Comparison of ENCODE assay signal across 23 cellular contexts in genomic region chr15:78192826-78193594, GRCh38. TPM values are rescaled to one million over a fixed set of nuclear protein-coding genes. Genes with fewer than 3 reads are reported as not detected.
"Had no signal": no experiment of that assay in that cellular context is flagged by ENCODE, and none has a peak within 500 bp of the region (broad histone marks: within the 10 kb centered on the region; RNA-seq: fewer than 3 reads in every experiment).

No MANE protein-coding gene starts in this region.

- H3K4me1 Mint-ChIP-seq: activated naive CD4-positive, alpha-beta T cell treated with anti-CD3 and anti-CD28 coated beads, Interleukin-2, amount 50 U/mL, for 24 hours; central memory CD8-positive, alpha-beta T cell; immature natural killer cell; neural crest cell had no signal

- DNase-seq: activated gamma-delta T cell treated with Interleukin-2 at 50 U/mL for 16 hours; activated T-cell treated with anti-CD3 and anti-CD28 coated beads, Interleukin-2, amount 50 U/mL, for 72 hours; brain microvascular endothelial cell; glutamatergic neuron; immature natural killer cell; mucosa of descending colon; sigmoid colon; stimulated activated CD4-positive, alpha-beta T cell treated with anti-CD3 and anti-CD28 coated beads, Interleukin-2, amount 100 ng/mL, for 48 hours; stimulated activated naive CD4-positive, alpha-beta T cell treated with Interleukin-2 at 50 U/mL for 16 hours; substantia nigra; T-cell; tibial artery; uterus; WERI-Rb-1 had no signal

- H3K36me3 Mint-ChIP-seq: activated naive CD4-positive, alpha-beta T cell treated with anti-CD3 and anti-CD28 coated beads, Interleukin-2, amount 50 U/mL, for 24 hours; immature natural killer cell; T-cell had no signal

- H3K9me3 Mint-ChIP-seq: central memory CD8-positive, alpha-beta T cell; immature natural killer cell; T-helper 2 cell treated with Interferon-gamma antibody and Interleukin-4, amounts not matched to agents 5 μg/mL and 100 μg/mL, for 36 hours had no signal

- H3K4me3 Mint-ChIP-seq: activated naive CD4-positive, alpha-beta T cell treated with anti-CD3 and anti-CD28 coated beads, Interleukin-2, amount 50 U/mL, for 24 hours; activated T-cell treated with anti-CD3 and anti-CD28 coated beads, Interleukin-2, amount 50 U/mL, for 72 hours; central memory CD8-positive, alpha-beta T cell; immature natural killer cell; memory B cell; neural crest cell; T-cell; T-helper 2 cell treated with Interferon-gamma antibody and Interleukin-4, amounts not matched to agents 5 μg/mL and 100 μg/mL, for 36 hours had no signal

- H3K27ac Mint-ChIP-seq: activated naive CD4-positive, alpha-beta T cell treated with anti-CD3 and anti-CD28 coated beads, Interleukin-2, amount 50 U/mL, for 24 hours; activated T-cell treated with anti-CD3 and anti-CD28 coated beads, Interleukin-2, amount 50 U/mL, for 72 hours; immature natural killer cell; memory B cell; T-cell; T-helper 2 cell treated with Interferon-gamma antibody and Interleukin-4, amounts not matched to agents 5 μg/mL and 100 μg/mL, for 36 hours had no signal

- ATAC-seq: activated T-cell treated with anti-CD3 and anti-CD28 coated beads, Interleukin-2, amount 50 U/mL, for 72 hours; mucosa of descending colon; SK-N-SH treated with all-trans-retinoic acid at 6 μM for 48 hours; T-cell had no signal

- H3K27me3 Mint-ChIP-seq: activated naive CD4-positive, alpha-beta T cell treated with anti-CD3 and anti-CD28 coated beads, Interleukin-2, amount 50 U/mL, for 24 hours; central memory CD8-positive, alpha-beta T cell; memory B cell; T-cell had no signal

RNA-seq across cellular contexts. Expression of gene ACSBG1, which starts 41.4 kb away (rescaled TPM):
- total RNA-seq: activated CD8-positive, alpha-beta memory T cell treated with anti-CD3 and anti-CD28 coated beads for 36 hours; ascending aorta; omental fat pad; T-cell had no signal
